In genomic region chr1:175976865-175977642, GRCh38 we compare ENCODE assay signal across 19 cellular contexts.
A peak's percentile ranks its signal among the peaks of the same experiment; 100 is the strongest.
DNase-seq lines count a peak whose midpoint lies in the region; ATAC-seq, FAIRE-seq and TF ChIP-seq lines count a peak whose summit lies in the region.
"Had no signal": no experiment of that assay in that cellular context is flagged by ENCODE, and none has a peak within 500 bp of the region (broad histone marks: within the 10 kb centered on the region; RNA-seq: fewer than 3 reads in every experiment).

No MANE protein-coding gene starts in this region.

- H3K4me1 ChIP-seq in neuronal stem cell (ENCODE audit: control insufficient read depth in 2 of 2, insufficient read depth in 1 of 2, low read depth in 1 of 2, low read length in 2 of 2) (no peaks in the 10 kb centered on the region), Peyer's patch (no peaks in the 10 kb centered on the region)
- H3K4me1 ChIP-seq: body of pancreas, thyroid gland had no signal

- H3K36me3 ChIP-seq in neuronal stem cell (replicated peaks in 1 of 2; ENCODE audit: control insufficient read depth in 2 of 2, insufficient read depth in 2 of 2, low read length in 2 of 2) (peaks cover 0 to 22% of the 10 kb centered on the region in 2 donors), Peyer's patch (peaks cover 0 to 7% (median 0%) of the 10 kb centered on the region in 3 donors)
- H3K36me3 ChIP-seq: thyroid gland had no signal

- H2BK15ac ChIP-seq in neuronal stem cell (ENCODE audit: low read length): no peak overlapping the region

- H4K8ac ChIP-seq in neuronal stem cell (ENCODE audit: low read depth, low read length): no peak overlapping the region

- H3K27me3 ChIP-seq in neuronal stem cell (ENCODE audit: control insufficient read depth in 3 of 3, insufficient read depth in 3 of 3, low read depth in 1 of 3, low read length in 3 of 3) (no peaks in the 10 kb centered on the region), Peyer's patch (no peaks in the 10 kb centered on the region)
- H3K27me3 ChIP-seq: body of pancreas, thyroid gland had no signal

- no peak for TF ChIP-seq POLR2A in Peyer's patch (IDR thresholded peaks at IDR 0.05)

- no peak overlapping the region for H2AFZ ChIP-seq in neuronal stem cell (ENCODE audit: low read length)

- no peak for ATAC-seq in GM21367 (IDR thresholded peaks at IDR 0.05; ENCODE audit: unreplicated experiment)
- ATAC-seq: body of pancreas; HCT116; stimulated activated naive CD8-positive, alpha-beta T cell treated with anti-CD3 and anti-CD28 coated beads, Interleukin-15, Interleukin-2, amounts not matched to agents 100 U/mL and 50 U/mL, for 24 hours had no signal

- H3K14ac ChIP-seq in neuronal stem cell (ENCODE audit: low read length): no peak overlapping the region

- TF ChIP-seq CTCF in AG10803 (conservative IDR thresholded peaks at IDR 0.05; ENCODE audit: low read length) (no peak), Peyer's patch (IDR thresholded peaks at IDR 0.05) (no peak)

- peaks cover 0 to 10% of the 10 kb centered on the region in 2 donors for H3K9me3 ChIP-seq in neuronal stem cell (replicated peaks in 1 of 2; ENCODE audit: control insufficient read depth in 2 of 2, insufficient read depth in 1 of 2, low read depth in 1 of 2, low read length in 2 of 2)
- no peaks in the 10 kb centered on the region for H3K9me3 ChIP-seq in Peyer's patch
- H3K9me3 ChIP-seq: body of pancreas, thyroid gland had no signal

- FAIRE-seq in islet of Langerhans (lab: Jason Lieb, UNC): peak; percentile 62

- DNase-seq in AG10803 (ENCODE audit: low read depth) (peak; percentile 43), M059J (ENCODE audit: low read depth) (peak; percentile 14), dedifferentiated amniotic fluid mesenchymal stem cell (ENCODE audit: extremely low spot score) (peak; percentile 20), NCI-H128 (lab: John Stamatoyannopoulos, UW; ENCODE audit: unreplicated experiment) (no peak), neuronal stem cell (ENCODE audit: low spot score) (no peak), Peyer's patch (no peak)
- DNase-seq: activated CD4-positive, alpha-beta T cell treated with anti-CD3 and anti-CD28 coated beads for 1 hour; body of pancreas; CD4-positive, alpha-beta T cell; left ventricle myocardium inferior; NCI-H1436; NCI-H526 treated with DMSO at 0.1 percent for 48 hours; stimulated activated CD4-positive, alpha-beta T cell treated with anti-CD3 and anti-CD28 coated beads, Interleukin-2, amount 100 ng/mL, for 24 hours; stimulated activated naive CD8-positive, alpha-beta T cell treated with anti-CD3 and anti-CD28 coated beads, Interleukin-15, Interleukin-2, amounts not matched to agents 100 U/mL and 50 U/mL, for 24 hours; thyroid gland had no signal

- WGBS in neuronal stem cell (ENCODE audit: extremely low coverage in 2 of 2, insufficient read length in 2 of 2, insufficient replicate concordance in 1 of 2), 2 donors: no CpG with 5 or more reads among the region's 1 CpG

- no peak overlapping the region for H2BK12ac ChIP-seq in neuronal stem cell (ENCODE audit: low read length)

- H3K4me3 ChIP-seq in AG10803 (ENCODE audit: low read length): no peak overlapping the region
- no peak overlapping the region for H3K4me3 ChIP-seq in neuronal stem cell (ENCODE audit: low read length in 2 of 2)
- no peak overlapping the region for H3K4me3 ChIP-seq in Peyer's patch
- H3K4me3 ChIP-seq: body of pancreas, coronary artery, left ventricle myocardium inferior, thyroid gland had no signal

- H3K18ac ChIP-seq in neuronal stem cell (ENCODE audit: low read length): no peak overlapping the region

- no peak overlapping the region for H3K23ac ChIP-seq in neuronal stem cell (ENCODE audit: low read depth, low read length, poor library complexity)

- no peak overlapping the region for H2BK5ac ChIP-seq in neuronal stem cell (ENCODE audit: low read length)

- no peak overlapping the region for H3K27ac ChIP-seq in neuronal stem cell (replicated peaks; ENCODE audit: low read length)
- no peak overlapping the region for H3K27ac ChIP-seq in Peyer's patch
- H3K27ac ChIP-seq: body of pancreas, coronary artery, left ventricle myocardium inferior, thyroid gland had no signal

- H3K4ac ChIP-seq in neuronal stem cell (ENCODE audit: low read length): no peak overlapping the region

- H2AK5ac ChIP-seq in neuronal stem cell (ENCODE audit: low read depth, low read length): no peak overlapping the region

- H3K4me2 ChIP-seq in neuronal stem cell (ENCODE audit: insufficient read depth, low read length, poor library complexity, severe bottlenecking): no peak overlapping the region

- no peak overlapping the region for H2BK120ac ChIP-seq in neuronal stem cell (ENCODE audit: low read depth, low read length)

- H4K91ac ChIP-seq in neuronal stem cell (ENCODE audit: low read depth, low read length, poor library complexity): no peak overlapping the region

- H3K9ac ChIP-seq in neuronal stem cell (ENCODE audit: low read depth, low read length, poor library complexity): no peak overlapping the region

- H3K79me1 ChIP-seq in neuronal stem cell (ENCODE audit: low read depth, low read length): no peaks in the 10 kb centered on the region

Comparison
In these comparisons a context has a peak if more than half of its experiments do, and no peak if none do; other contexts are left out.
1. DNase-seq: peak in AG10803 (single experiment), M059J (single experiment) and dedifferentiated amniotic fluid mesenchymal stem cell (single experiment); none in NCI-H128 (single experiment), neuronal stem cell (single experiment) and Peyer's patch (0 of 3).